Comparison of ENCODE assay signal across 9 cellular contexts in genomic region chr20:51525241-51526104, GRCh38. TPM values are rescaled to one million over a fixed set of nuclear protein-coding genes. Genes with fewer than 3 reads are reported as not detected.
DNase-seq lines count a peak whose midpoint lies in the region; ATAC-seq, FAIRE-seq and TF ChIP-seq lines count a peak whose summit lies in the region.
"Had no signal": no experiment of that assay in that cellular context is flagged by ENCODE, and none has a peak within 500 bp of the region (broad histone marks: within the 10 kb centered on the region; RNA-seq: fewer than 3 reads in every experiment).

No MANE protein-coding gene starts in this region.

- no peak for TF ChIP-seq RAD21 in HepG2 (CRISPR knock-in tag; IDR thresholded peaks at IDR 0.05)

- no peak overlapping the region for H3K9ac ChIP-seq in HepG2 (ENCODE audit: insufficient read depth, low read depth, low read length)

- H3K27ac ChIP-seq in C4-2B (peak overlapping the region; percentile 38), HepG2 (ENCODE audit: extremely low read length, insufficient read depth, low read length) (no peak overlapping the region), transverse colon (peak overlapping the region; percentile 7 to 35 (median 16))

- no peak overlapping the region for H2AFZ ChIP-seq in HepG2 (ENCODE audit: low read length)

- TF ChIP-seq CTCF in C4-2B (conservative IDR thresholded peaks at IDR 0.05) (no peak), HepG2 (CRISPR knock-in tag; IDR thresholded peaks at IDR 0.05) (no peak), transverse colon (IDR thresholded peaks at IDR 0.05) (no peak)

- H3K4me2 ChIP-seq in HepG2 (ENCODE audit: low read depth, low read length), result no peak overlapping the region

- TF ChIP-seq EP300 in HepG2 (IDR thresholded peaks at IDR 0.05; ENCODE audit: low read depth in 2 of 2, low read length in 2 of 2) (no peak), HepG2 (CRISPR knock-in tag; IDR thresholded peaks at IDR 0.05; ENCODE audit: borderline replicate concordance) (no peak), transverse colon (IDR thresholded peaks at IDR 0.05; ENCODE audit: low read depth) (no peak)

- in situ Hi-C loops in KBM-7 (cut with MboI; ENCODE audit: low pct_unique_long_range_greater_than_20kb, low sequenced_read_pairs) (no loop called here), HepG2 (cut with HindIII; ENCODE audit: extremely low pct_ligation_motif_present, low pct_unique_long_range_greater_than_20kb) (no loop called here), transverse colon (cut with MboI; ENCODE audit: low pct_ligation_motif_present in 1 of 4, low pct_unique_long_range_greater_than_20kb in 1 of 4, low sequenced_read_pairs in 3 of 4) (no loop called here)

- H3K9me3 ChIP-seq in HepG2 (ENCODE audit: low read length) (no peaks in the 10 kb centered on the region), transverse colon (no peaks in the 10 kb centered on the region)

- intact Hi-C loops in HepG2 (cut with micrococcal nuclease; ENCODE audit: unreplicated experiment), result no loop called here
- intact Hi-C loops in transverse colon (cut with DNase I; ENCODE audit: low total_unique reads), result no loop called here

- ATAC-seq in HepG2, result no peak
- ATAC-seq: left colon had no signal

- no peaks in the 10 kb centered on the region for H4K20me1 ChIP-seq in HepG2 (ENCODE audit: insufficient read depth, low read length)

- no peak for FAIRE-seq in HepG2 (lab: Jason Lieb, UNC)

- no peak overlapping the region for H3K4me3 ChIP-seq in HepG2 (replicated peaks in 1 of 3; ENCODE audit: insufficient read depth in 1 of 3, low read depth in 2 of 3, low read length in 3 of 3)
- no peak overlapping the region for H3K4me3 ChIP-seq in transverse colon

- H3K4me1 ChIP-seq in HepG2 (ENCODE audit: insufficient read depth, low read length) (peaks cover 7% of the 10 kb centered on the region), transverse colon (peaks cover 0 to 6% (median 0%) of the 10 kb centered on the region in 4 donors)

- H3K27me3 ChIP-seq in HepG2 (ENCODE audit: control insufficient read depth in 1 of 2, insufficient read depth in 2 of 2, low read length in 2 of 2) (no peaks in the 10 kb centered on the region), transverse colon (no peaks in the 10 kb centered on the region)

- peak; percentile 92 for DNase-seq in KBM-7
- DNase-seq in activated T-cell treated with anti-CD3 and anti-CD28 coated beads, Interleukin-2, amount 50 U/mL, for 48 hours, result peak; percentile 65 to 67
- no peak for DNase-seq in HepG2 (ENCODE audit: low spot score)
- peak; percentile 26 for DNase-seq in transverse colon
- DNase-seq in 8988T, result no peak
- DNase-seq in NCI-H2196 treated with DMSO at 0.1 percent for 48 hours (lab: John Stamatoyannopoulos, UW; ENCODE audit: unreplicated experiment), result no peak
- DNase-seq in DMS53 (lab: John Stamatoyannopoulos, UW), result no peak

- WGBS in HepG2 (ENCODE audit: low lambda C conversion rate), result 93% methylated on average over 20 of the region's 20 CpGs
- WGBS in transverse colon (ENCODE audit: low coverage in 1 of 2), 2 donors, result 42 to 66% methylated on average over 10 to 20 of the region's 20 CpGs

- no peaks in the 10 kb centered on the region for H3K79me2 ChIP-seq in HepG2 (ENCODE audit: insufficient read depth, low read length)

- CTCF ChIA-PET in HepG2 (lab: Yijun Ruan, JAX; ENCODE audit: low intra/inter-chr PET ratio, low total read pairs), result no interaction called here

- TF ChIP-seq POLR2A in HepG2 (IDR thresholded peaks at IDR 0.05; ENCODE audit: insufficient read depth in 1 of 2, low read depth in 2 of 2, low read length in 2 of 2) (no peak), transverse colon (IDR thresholded peaks at IDR 0.05) (no peak)

- BruUV-seq in HepG2 (replicated peaks; lab: Mats Ljungman, UMichigan), result no TSS peak

- H3K36me3 ChIP-seq in HepG2 (replicated peaks in 1 of 2; ENCODE audit: control insufficient read depth in 1 of 2, insufficient read depth in 2 of 2, low read length in 2 of 2) (peaks cover 2 to 15% of the 10 kb centered on the region in 2 experiments; a peak in 3 of 5 replicates), transverse colon (peaks cover 0 to 6% (median 0%) of the 10 kb centered on the region in 4 donors)

- POLR2A ChIA-PET in HepG2 (lab: Yijun Ruan, JAX), result no interaction called here

TF ChIP-seq in HepG2, 621 proteins besides CTCF, POLR2A, EP300 and RAD21:
- TF ChIP-seq ZNF543 (CRISPR knock-in tag; IDR thresholded peaks at IDR 0.05) (no peak), MAFF (IDR thresholded peaks at IDR 0.05; ENCODE audit: low read depth, low read length) (peak; percentile 25; the same call in 1 of the 2 replicates), ZNF547 (CRISPR knock-in tag; IDR thresholded peaks at IDR 0.05) (no peak), MAFK (conservative IDR thresholded peaks at IDR 0.05 in 1 of 2, IDR thresholded peaks at IDR 0.05 in 1 of 2; ENCODE audit: low read length in 2 of 2) (peak; percentile 35 to 55; a peak in 2 of 4 replicates)

RNA-seq across cellular contexts. Expression of gene NFATC2, which starts 17.0 kb away (rescaled TPM):
- 3.3 and 8.0 TPM in 2 replicates for total RNA-seq in HepG2 (2016; rRNA removed; fragmentation: Illumina TruSeq; extraction: Trizol)
- 4.1 and 4.9 TPM in 2 replicates for total RNA-seq in HepG2 (2016; cell fraction: cytosol; rRNA removed; fragmentation: Illumina TruSeq; extraction: Trizol; ENCODE audit: low read depth)
- total RNA-seq in HepG2 (2016; cell fraction: insoluble cytoplasmic fraction; rRNA removed; fragmentation: Illumina TruSeq; extraction: Trizol), result 2.6 and 7.7 TPM in 2 replicates
- total RNA-seq in HepG2 (2016; cell fraction: membrane; rRNA removed; fragmentation: Illumina TruSeq; extraction: Trizol), result 4.2 TPM in 2 replicates
- 8.5 and 9.9 TPM in 2 replicates for total RNA-seq in HepG2 (2016; cell fraction: nucleus; rRNA removed; fragmentation: Illumina TruSeq; extraction: Trizol)
- 1.9 TPM in 2 replicates for polyA plus RNA-seq in HepG2 (2011; rRNA removed)
- 0.85 and 1.7 TPM in 2 replicates for polyA plus RNA-seq in HepG2 (2011; cell fraction: cytosol; rRNA removed)
- 6.8 and 7.7 TPM in 2 replicates for polyA plus RNA-seq in HepG2 (2011; cell fraction: nucleus; rRNA removed)
- 5.7 and 6.1 TPM in 2 replicates for polyA plus RNA-seq in HepG2 (2012)
- polyA plus RNA-seq in HepG2 (2016; cell fraction: cytosol; fragmentation: Illumina TruSeq; extraction: Trizol; ENCODE audit: low read depth), result 0.31 and 0.43 TPM in 2 replicates
- polyA plus RNA-seq in HepG2 (2016; cell fraction: insoluble cytoplasmic fraction; fragmentation: Illumina TruSeq; extraction: Trizol; ENCODE audit: low read depth), result 7.2 and 8.9 TPM in 2 replicates
- polyA plus RNA-seq in HepG2 (2016; cell fraction: membrane; fragmentation: Illumina TruSeq; extraction: Trizol; ENCODE audit: low read depth), result 1.2 and 1.4 TPM in 2 replicates
- polyA plus RNA-seq in HepG2 (2016; cell fraction: nucleus; fragmentation: Illumina TruSeq; extraction: Trizol; ENCODE audit: insufficient read depth, low read depth), result 11.5 and 12.3 TPM in 2 replicates
- polyA minus RNA-seq in HepG2 (2011; rRNA and poly(A)+ RNA removed; ENCODE audit: low replicate concordance), result 3.3 TPM in 1 of 2 replicates, not detected in the other
- 4.3 and 5.8 TPM in 2 replicates for polyA minus RNA-seq in HepG2 (2011; cell fraction: cytosol; rRNA and poly(A)+ RNA removed)
- 7.7 and 8.2 TPM in 2 replicates for polyA minus RNA-seq in HepG2 (2011; cell fraction: nucleus; rRNA and poly(A)+ RNA removed)
- total RNA-seq in transverse colon, result 10 to 100 TPM in 3 of 4 donors, 1 to 10 TPM in 1; 5.3 to 22.5 (median 11.5) TPM

Comparison
In these comparisons a context has a peak if more than half of its experiments do, and no peak if none do; other contexts are left out.
1. DNase-seq: peak in KBM-7 (single experiment), activated T-cell treated with anti-CD3 and anti-CD28 coated beads, Interleukin-2, amount 50 U/mL, for 48 hours (2 of 2) and transverse colon (single experiment); none in HepG2 (single experiment), 8988T (single experiment), NCI-H2196 treated with DMSO at 0.1 percent for 48 hours (single experiment) and DMS53 (single experiment).